Comparison of ENCODE assay signal across 18 cellular contexts in genomic region chr6:7907159-7907558, GRCh38. TPM values are rescaled to one million over a fixed set of nuclear protein-coding genes. Genes with fewer than 3 reads are reported as not detected.
DNase-seq lines count a peak whose midpoint lies in the region; ATAC-seq, FAIRE-seq and TF ChIP-seq lines count a peak whose summit lies in the region.
"Had no signal": no experiment of that assay in that cellular context is flagged by ENCODE, and none has a peak within 500 bp of the region (broad histone marks: within the 10 kb centered on the region; RNA-seq: fewer than 3 reads in every experiment).

No MANE protein-coding gene starts in this region.

- no peak for ATAC-seq in K562
- no peak for ATAC-seq in GM19395 (IDR thresholded peaks at IDR 0.05; ENCODE audit: unreplicated experiment)
- no peak for ATAC-seq in GM21447 (IDR thresholded peaks at IDR 0.05; ENCODE audit: unreplicated experiment)

- H4K20me1 ChIP-seq in MM.1S (ENCODE audit: insufficient read depth, low read length) (no peaks in the 10 kb centered on the region), K562 (replicated peaks; ENCODE audit: control insufficient read depth, insufficient read depth, low read length) (peaks cover 54% of the 10 kb centered on the region)

- H3K36me3 ChIP-seq in MM.1S (replicated peaks; ENCODE audit: insufficient read depth, low read length) (peaks cover 61% of the 10 kb centered on the region), K562 (ENCODE audit: control insufficient read depth, insufficient read depth, low read length) (peaks cover 58% of the 10 kb centered on the region), trophoblast cell (ENCODE audit: control insufficient read depth in 1 of 2, insufficient read depth in 2 of 2, low read length in 2 of 2) (peaks cover 18 to 29% of the 10 kb centered on the region in 2 experiments)

- H3K4me3 ChIP-seq in GM12864 (ENCODE audit: low read depth, low read length) (peak overlapping the region; percentile 53), MM.1S (ENCODE audit: low read length) (peak overlapping the region; percentile 94), K562 (no peak overlapping the region), trophoblast cell (ENCODE audit: low read depth, low read length) (no peak overlapping the region)

- no peak overlapping the region for H4K91ac ChIP-seq in trophoblast cell (ENCODE audit: low read depth, low read length)

- H3K27me3 ChIP-seq in MM.1S (replicated peaks; ENCODE audit: insufficient read depth, low read length), result no peaks in the 10 kb centered on the region
- H3K27me3 ChIP-seq in K562 (ENCODE audit: control insufficient read depth in 2 of 2, insufficient read depth in 2 of 2, low read length in 2 of 2), result no peaks in the 10 kb centered on the region
- no peaks in the 10 kb centered on the region for H3K27me3 ChIP-seq in trophoblast cell (ENCODE audit: insufficient read depth, low read length)

- H3K9me3 ChIP-seq in MM.1S (replicated peaks; ENCODE audit: insufficient read depth, low read length) (no peaks in the 10 kb centered on the region), K562 (replicated peaks; ENCODE audit: control insufficient read depth, insufficient read depth, low read depth, low read length) (no peaks in the 10 kb centered on the region), trophoblast cell (ENCODE audit: insufficient read depth, low read depth, low read length) (no peaks in the 10 kb centered on the region)

- H3K9ac ChIP-seq in MM.1S (ENCODE audit: low read length) (peak overlapping the region; percentile 100), K562 (ENCODE audit: insufficient read depth in 1 of 2, low read depth in 2 of 2, low read length in 2 of 2) (peak overlapping the region in 1 of 2 experiments; percentile 11; a peak in 1 of 4 replicates), trophoblast cell (ENCODE audit: low read length) (no peak overlapping the region)

- no peak for TF ChIP-seq EP300 in K562 (IDR thresholded peaks at IDR 0.05; ENCODE audit: low read length)

- H2AK5ac ChIP-seq in trophoblast cell (ENCODE audit: low read length), result no peak overlapping the region

- TF ChIP-seq CTCF in GM12864 (IDR thresholded peaks at IDR 0.05; ENCODE audit: low read depth, low read length, missing control alignments), result no peak
- no peak for TF ChIP-seq CTCF in MM.1S (IDR thresholded peaks at IDR 0.05; ENCODE audit: low read length)
- no peak for TF ChIP-seq CTCF in K562 (IDR thresholded peaks at IDR 0.05 in 2 of 3, conservative IDR thresholded peaks at IDR 0.05 in 1 of 3; ENCODE audit: insufficient read depth in 2 of 3, low read depth in 1 of 3, low read length in 3 of 3)

- no peak for TF ChIP-seq POLR2A in K562 (conservative IDR thresholded peaks at IDR 0.05)

- H3K18ac ChIP-seq in trophoblast cell (ENCODE audit: low read length), result no peak overlapping the region

- H3K27ac ChIP-seq in MM.1S (ENCODE audit: low read length), result peak overlapping the region; percentile 100
- no peak overlapping the region for H3K27ac ChIP-seq in K562 (ENCODE audit: extremely low read depth, low read depth, low read length)
- no peak overlapping the region for H3K27ac ChIP-seq in trophoblast cell (ENCODE audit: low read depth, low read length)

- BruUV-seq in K562 (replicated peaks; lab: Mats Ljungman, UMichigan), result no TSS peak

- no peak overlapping the region for H2AFZ ChIP-seq in MM.1S (ENCODE audit: low read length)
- H2AFZ ChIP-seq in K562 (ENCODE audit: low read depth, low read length), result no peak overlapping the region
- H2AFZ ChIP-seq in trophoblast cell (ENCODE audit: insufficient read depth, low read length, poor library complexity), result no peak overlapping the region

- peaks cover 11% of the 10 kb centered on the region for H3K79me1 ChIP-seq in trophoblast cell (ENCODE audit: low read length)

- H2BK12ac ChIP-seq in trophoblast cell (ENCODE audit: low read length), result no peak overlapping the region

- no peak overlapping the region for H3K14ac ChIP-seq in trophoblast cell (ENCODE audit: low read length)

- intact Hi-C loops in K562 (cut with micrococcal nuclease), result no loop called here

- FAIRE-seq in K562 (lab: Jason Lieb, UNC), result no peak
- FAIRE-seq: H54 had no signal

- H3K9me2 ChIP-seq in MM.1S (replicated peaks; ENCODE audit: insufficient read depth, low read length), result no peaks in the 10 kb centered on the region

- H3K23ac ChIP-seq in trophoblast cell (ENCODE audit: low read length), result no peak overlapping the region

- H4K12ac ChIP-seq in trophoblast cell (ENCODE audit: low read depth, low read length), result no peak overlapping the region

- peaks cover 89% of the 10 kb centered on the region for H3F3A ChIP-seq in MM.1S (ENCODE audit: insufficient read depth, low read length)

- no peak overlapping the region for H2BK120ac ChIP-seq in trophoblast cell (ENCODE audit: insufficient read depth, low read length, poor library complexity)

- H3K4me2 ChIP-seq in MM.1S (ENCODE audit: low read depth, low read length) (peak overlapping the region; percentile 100), K562 (ENCODE audit: insufficient read depth, low read length) (no peak overlapping the region), trophoblast cell (ENCODE audit: low read length) (no peak overlapping the region)

- peaks cover 93% of the 10 kb centered on the region for H3K79me2 ChIP-seq in MM.1S (ENCODE audit: low read length)
- peaks cover 53% of the 10 kb centered on the region for H3K79me2 ChIP-seq in K562 (ENCODE audit: control insufficient read depth, insufficient read depth, low read length)
- H3K79me2 ChIP-seq in trophoblast cell (ENCODE audit: control insufficient read depth, insufficient read depth, low read length, poor library complexity), result peaks cover 12% of the 10 kb centered on the region

- no peak for DNase-seq in GM12864 (ENCODE audit: low read depth)
- peak; percentile 57 for DNase-seq in MM.1S
- DNase-seq in K562 (ENCODE audit: extremely low read depth in 1 of 4, low spot score in 3 of 4), result peak in 1 of 4 experiments; percentile 34
- no peak for DNase-seq in trophoblast cell
- no peak for DNase-seq in kidney glomerular epithelial cell (lab: John Stamatoyannopoulos, UW)
- DNase-seq: C1 segment of cervical spinal cord; CD8-positive, alpha-beta memory T cell; DMS79; Karpas-422; NCI-H1105; NCI-H1694; NCI-H2081 treated with DMSO at 0.1 percent for 48 hours; NCI-H510A; NCI-H748 treated with DMSO at 0.1 percent for 48 hours; SIG-M5 had no signal

- POLR2A ChIA-PET in K562 (lab: Yijun Ruan, JAX), result no interaction called here

- H2BK5ac ChIP-seq in trophoblast cell (ENCODE audit: low read depth, low read length, poor library complexity), result no peak overlapping the region

- H3K4ac ChIP-seq in trophoblast cell (ENCODE audit: low read depth, low read length), result peak overlapping the region; percentile 19

- H4K8ac ChIP-seq in trophoblast cell (ENCODE audit: low read depth, low read length), result no peak overlapping the region

- CTCF ChIA-PET in K562 (lab: Yijun Ruan, JAX; ENCODE audit: low intra/inter-chr PET ratio), result no interaction called here

- WGBS in K562 (ENCODE audit: insufficient coverage, low coverage, missing lambda C conversion rate), result 34% methylated on average over 4 of the region's 4 CpGs
- WGBS in trophoblast cell (ENCODE audit: extremely low coverage, insufficient coverage, insufficient read length), result no CpG with 5 or more reads among the region's 4 CpGs

- H3K4me1 ChIP-seq in MM.1S (ENCODE audit: low read length), result peaks cover 44% of the 10 kb centered on the region
- H3K4me1 ChIP-seq in K562 (replicated peaks in 1 of 2; ENCODE audit: control insufficient read depth in 2 of 2, insufficient read depth in 2 of 2, low read length in 2 of 2), result peaks cover 23 to 24% of the 10 kb centered on the region in 2 experiments
- peaks cover 6 to 7% of the 10 kb centered on the region in 2 experiments for H3K4me1 ChIP-seq in trophoblast cell (ENCODE audit: control insufficient read depth in 1 of 2, insufficient read depth in 2 of 2, low read length in 2 of 2)

- peaks cover 8% of the 10 kb centered on the region for H3K9me1 ChIP-seq in K562 (ENCODE audit: control insufficient read depth, insufficient read depth, low read length)

- TF ChIP-seq RAD21 in K562 (CRISPR knock-in tag; conservative IDR thresholded peaks at IDR 0.05 in 1 of 2, IDR thresholded peaks at IDR 0.05 in 1 of 2), result no peak

- in situ Hi-C loops in K562 (cut with MboI), result no loop called here

TF ChIP-seq in K562, 482 proteins besides CTCF, POLR2A, EP300 and RAD21 (continues in another document):
- TF ChIP-seq IRF2 (CRISPR knock-in tag; IDR thresholded peaks at IDR 0.05) (no peak), CTBP1 (IDR thresholded peaks at IDR 0.05; ENCODE audit: borderline replicate concordance) (0 out of 2 replicates have a peak, but pooled peaks have one; percentile 29)

RNA-seq across cellular contexts. Expression of gene TXNDC5, which starts 3.4 kb away (rescaled TPM):
- 113 and 119 TPM in 2 replicates for total RNA-seq in K562 (2011; cell fraction: chromatin; rRNA removed; ENCODE audit: low replicate concordance)
- 126 TPM in 2 replicates for total RNA-seq in K562 (2011; cell fraction: nucleolus; rRNA removed)
- total RNA-seq in K562 (2011; cell fraction: nucleoplasm; rRNA removed), result 204 and 291 TPM in 2 replicates
- total RNA-seq in K562 (2014; rRNA removed) (136 and 163 TPM in 2 replicates), K562 (2014; rRNA removed; fragmentation: Illumina TruSeq; extraction: Trizol) (133 and 142 TPM in 2 replicates), K562 (2015; rRNA removed; fragmentation: Illumina TruSeq; extraction: Trizol) (145 and 151 TPM in 2 replicates), K562 (2021) (137 and 139 TPM in 2 replicates)
- polyA plus RNA-seq in K562 (2011; rRNA removed) (148 and 164 TPM in 2 replicates), K562 (2014; fragmentation: Illumina TruSeq; extraction: Trizol) (146 and 156 TPM in 2 replicates), K562 (2014; fragmentation: Nextera tagmentation; extraction: Ambion mirVana) (10 to 100 TPM; 33.9 to 44.0 TPM), K562 (2014; rRNA removed) (101 and 125 TPM in 2 replicates)
- polyA plus RNA-seq in K562 (2011; cell fraction: cytosol; rRNA removed), result 93.6 and 158 TPM in 2 replicates
- 77.6 and 108 TPM in 2 replicates for polyA plus RNA-seq in K562 (2011; cell fraction: nucleus; rRNA removed)
- polyA plus RNA-seq in K562 (2012), result 111 and 153 TPM in 2 replicates
- 135 and 149 TPM in 2 replicates for polyA minus RNA-seq in K562 (2011; rRNA and poly(A)+ RNA removed)
- polyA minus RNA-seq in K562 (2011; cell fraction: cytosol; rRNA and poly(A)+ RNA removed), result 72.4 and 78.1 TPM in 2 replicates
- polyA minus RNA-seq in K562 (2011; cell fraction: nucleus; rRNA and poly(A)+ RNA removed), result 27.7 and 54.0 TPM in 2 replicates
- polyA plus RNA-seq in trophoblast cell (2013), result 163 and 167 TPM in 2 replicates

Comparison
In these comparisons a context has a peak if more than half of its experiments do, and no peak if none do; other contexts are left out.
1. H3K4me3 ChIP-seq: peak in GM12864 (single experiment) and MM.1S (single experiment); none in K562 (single experiment) and trophoblast cell (single experiment).